ENCODE assay signal across 12 cellular contexts in genomic region chr1:10251325-10252103, GRCh38. TPM values are rescaled to one million over a fixed set of nuclear protein-coding genes. Genes with fewer than 3 reads are reported as not detected.
A peak's percentile ranks its signal among the peaks of the same experiment; 100 is the strongest.
DNase-seq lines count a peak whose midpoint lies in the region; TF ChIP-seq lines count a peak whose summit lies in the region.
"Had no signal": no experiment of that assay in that cellular context is flagged by ENCODE, and none has a peak within 500 bp of the region (broad histone marks: within the 10 kb centered on the region; RNA-seq: fewer than 3 reads in every experiment).

No MANE protein-coding gene starts in this region.

- H3K36me3 ChIP-seq in parathyroid adenoma (ENCODE audit: control insufficient read depth, insufficient read depth, low read length) = no peaks in the 10 kb centered on the region
- H3K36me3 ChIP-seq in A673 (ENCODE audit: insufficient read depth, low read length, poor library complexity, severe bottlenecking) = no peaks in the 10 kb centered on the region
- H3K36me3 ChIP-seq in spleen = peaks cover 0 to 6% (median 1%) of the 10 kb centered on the region in 6 donors

- peaks cover 20% of the 10 kb centered on the region for H3K79me2 ChIP-seq in parathyroid adenoma

- no TSS peak for BruUV-seq in A673 (replicated peaks; lab: Mats Ljungman, UMichigan)

- DNase-seq in SIG-M5 (lab: John Stamatoyannopoulos, UW) (peak; percentile 4), SIG-M5 treated with dmso at 0.1 percent for 504 hours (lab: John Stamatoyannopoulos, UW; ENCODE audit: unreplicated experiment) (no peak), NOMO-1 treated with DMSO at 0.1 percent for 48 hours (lab: John Stamatoyannopoulos, UW; ENCODE audit: unreplicated experiment) (peak; percentile 76), epithelial cell of esophagus (ENCODE audit: low read depth) (peak; percentile 80), A673 (ENCODE audit: low spot score) (no peak), spleen (no peak)
- DNase-seq in central memory CD4-positive, alpha-beta T cell = no peak
- DNase-seq: activated CD4-positive, CD25-positive, alpha-beta regulatory T cell treated with anti-CD3 and anti-CD28 coated beads, Interleukin-2, amount 50 U/mL, for 72 hours; activated naive CD8-positive, alpha-beta T cell treated with anti-CD3 and anti-CD28 coated beads, Interleukin-2, amount 10 ng/mL, durations not matched to agents 7 days and 5 days; naive thymus-derived CD8-positive, alpha-beta T cell; NCI-H187 treated with DMSO at 0.1 percent for 48 hours had no signal

- TF ChIP-seq POLR2A in spleen (IDR thresholded peaks at IDR 0.05) = no peak

- peak overlapping the region; percentile 1 for H3K4me2 ChIP-seq in parathyroid adenoma (ENCODE audit: low read length)

- H3K4me3 ChIP-seq in epithelial cell of esophagus (ENCODE audit: low read length) (no peak overlapping the region), parathyroid adenoma (ENCODE audit: low read depth, low read length) (no peak overlapping the region), A673 (ENCODE audit: low read depth, low read length, poor library complexity, severe bottlenecking) (no peak overlapping the region), spleen (no peak overlapping the region)

- H3K27me3 ChIP-seq in parathyroid adenoma (ENCODE audit: control insufficient read depth, insufficient read depth, low read length) (no peaks in the 10 kb centered on the region), A673 (replicated peaks; ENCODE audit: insufficient read depth, low read depth, low read length, poor library complexity) (no peaks in the 10 kb centered on the region), spleen (replicated peaks in 1 of 7) (no peaks in the 10 kb centered on the region)

- intact Hi-C loops in A673 (cut with micrococcal nuclease; ENCODE audit: unreplicated experiment) (no loop called here), spleen (cut with DNase I; ENCODE audit: low total_unique reads) (no loop called here)

- H3K4me1 ChIP-seq in parathyroid adenoma (no peaks in the 10 kb centered on the region), A673 (ENCODE audit: insufficient read depth, low read length, poor library complexity, severe bottlenecking) (peaks cover 18% of the 10 kb centered on the region), spleen (peaks cover 0 to 42% (median 10%) of the 10 kb centered on the region in 6 donors)

- no peak for TF ChIP-seq CTCF in epithelial cell of esophagus (IDR thresholded peaks at IDR 0.05; ENCODE audit: insufficient read depth, low read depth, low read length, missing control alignments)
- no peak for TF ChIP-seq CTCF in parathyroid adenoma (IDR thresholded peaks at IDR 0.05)
- TF ChIP-seq CTCF in A673 (conservative IDR thresholded peaks at IDR 0.05; ENCODE audit: low read depth, low read length) = no peak
- no peak for TF ChIP-seq CTCF in spleen (IDR thresholded peaks at IDR 0.05 in 8 of 11, conservative IDR thresholded peaks at IDR 0.05 in 3 of 11)

- H2AFZ ChIP-seq in parathyroid adenoma = no peak overlapping the region

- no peak overlapping the region for H3K27ac ChIP-seq in parathyroid adenoma
- H3K27ac ChIP-seq in A673 (ENCODE audit: low read depth, low read length, poor library complexity, severe bottlenecking) = no peak overlapping the region
- peak overlapping the region in 2 of 8 donors; percentile 34 to 59 for H3K27ac ChIP-seq in spleen

- POLR2A ChIA-PET in A673 (lab: Charles Lee; ENCODE audit: low non-redundant PET) = no interaction called here

- H3K9me3 ChIP-seq in parathyroid adenoma (ENCODE audit: control insufficient read depth, low read length) = no peaks in the 10 kb centered on the region
- no peaks in the 10 kb centered on the region for H3K9me3 ChIP-seq in A673 (ENCODE audit: low read depth, low read length, poor library complexity, severe bottlenecking)
- H3K9me3 ChIP-seq in spleen = no peaks in the 10 kb centered on the region

- H3K9ac ChIP-seq in parathyroid adenoma = no peak overlapping the region

- CTCF ChIA-PET in A673 (lab: Charles Lee) = no interaction called here

- WGBS in spleen, 5 donors = 84 to 91% (median 88%) methylated on average over 9 of the region's 9 CpGs

RNA-seq across cellular contexts. Expression of gene KIF1B, which starts 41.1 kb away (rescaled TPM):
- 69.5 and 71.7 TPM in 2 replicates for total RNA-seq in A673 (2021)
- 10 to 100 TPM; 29.9 to 53.5 (median 37.4) TPM for total RNA-seq in spleen
- 1 to 10 TPM; 1.6 to 4.8 (median 2.4) TPM for polyA plus RNA-seq in spleen

Comparison
In these comparisons a context has a peak if more than half of its experiments do, and no peak if none do; other contexts are left out.
1. DNase-seq: peak in SIG-M5 (single experiment), NOMO-1 treated with DMSO at 0.1 percent for 48 hours (single experiment) and epithelial cell of esophagus (single experiment); none in SIG-M5 treated with dmso at 0.1 percent for 504 hours (single experiment), A673 (single experiment), spleen (single experiment) and central memory CD4-positive, alpha-beta T cell (single experiment).